In the genomic region with DNA sequence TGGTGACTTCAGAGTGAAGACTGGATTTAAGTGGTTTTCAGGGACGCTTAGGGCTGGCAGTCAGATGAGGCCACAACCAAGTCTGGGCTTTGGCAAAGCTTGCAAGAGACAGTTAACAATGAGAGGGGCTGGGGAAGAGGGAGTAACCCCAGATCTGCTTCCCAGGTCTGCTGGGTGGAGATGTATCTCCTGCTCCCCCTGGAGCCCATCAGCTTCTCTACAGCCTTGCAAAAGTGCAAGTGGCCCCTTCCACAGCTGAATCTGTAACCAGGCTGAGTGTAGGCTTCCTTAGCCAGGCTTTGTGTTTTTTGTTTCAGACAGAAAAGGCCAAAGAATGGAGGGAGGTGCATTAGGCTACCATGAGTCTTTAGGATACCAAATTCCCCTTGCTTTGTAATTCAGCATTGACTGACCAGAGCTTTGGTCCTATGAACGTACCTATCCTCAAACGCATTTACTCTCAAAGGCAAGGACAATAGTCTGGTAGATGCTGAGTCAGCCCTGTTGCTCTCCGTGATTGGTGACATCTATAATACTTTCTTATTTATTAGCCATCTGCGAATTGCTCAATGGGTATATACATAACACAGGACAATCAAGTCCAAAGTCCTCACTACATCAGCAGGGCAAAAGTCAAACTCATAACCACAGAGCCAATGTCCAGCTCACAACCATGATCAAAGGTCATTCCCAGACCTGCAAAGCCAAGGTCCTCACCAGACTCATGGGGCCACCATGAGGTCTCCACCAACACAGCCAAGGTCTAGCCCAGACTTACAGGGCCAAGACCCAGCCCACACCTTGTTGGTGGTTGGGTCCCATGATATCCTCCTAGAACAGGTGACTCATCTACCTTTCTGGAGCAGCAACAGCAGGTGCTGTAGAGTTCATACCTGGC, we compare ENCODE assay signal across 10 cellular contexts. TPM values are rescaled to one million over a fixed set of nuclear protein-coding genes. Genes with fewer than 3 reads are reported as not detected.
DNase-seq lines count a peak whose midpoint lies in the region; ATAC-seq and TF ChIP-seq lines count a peak whose summit lies in the region.
"Had no signal": no experiment of that assay in that cellular context is flagged by ENCODE, and none has a peak within 500 bp of the region (broad histone marks: within the 10 kb centered on the region; RNA-seq: fewer than 3 reads in every experiment).

No MANE protein-coding gene starts in this region.

- H3K4me3 ChIP-seq in mucosa of descending colon: no peak overlapping the region
- H3K4me3 ChIP-seq: upper lobe of left lung had no signal

- no peaks in the 10 kb centered on the region for H3K9me3 Mint-ChIP-seq in central memory CD8-positive, alpha-beta T cell

- H3K4me1 ChIP-seq in mucosa of descending colon (ENCODE audit: low read depth): no peaks in the 10 kb centered on the region

- DNase-seq in NCI-H510A treated with DMSO at 0.1 percent for 48 hours (lab: John Stamatoyannopoulos, UW) (peak; percentile 23), NCI-H510A (lab: John Stamatoyannopoulos, UW) (no peak), NCI-H1694 (lab: John Stamatoyannopoulos, UW) (peak; percentile 6), mucosa of descending colon (no peak), KG1 (lab: John Stamatoyannopoulos, UW) (no peak)
- DNase-seq in central memory CD8-positive, alpha-beta T cell (ENCODE audit: low spot score in 2 of 2): no peak

- no peak overlapping the region for H3K27ac Mint-ChIP-seq in central memory CD8-positive, alpha-beta T cell (ENCODE audit: low read depth)

- no peak for TF ChIP-seq CTCF in mucosa of descending colon (IDR thresholded peaks at IDR 0.05)

- peak; percentile 28 for ATAC-seq in central memory CD8-positive, alpha-beta T cell (replicated peaks; ENCODE audit: extremely low read depth, poor library complexity, severe bottlenecking)
- ATAC-seq in mucosa of descending colon (peak; percentile 90), HG02759 (IDR thresholded peaks at IDR 0.05; ENCODE audit: unreplicated experiment) (no peak), GM18502 (IDR thresholded peaks at IDR 0.05; ENCODE audit: poor library complexity, unreplicated experiment) (no peak)

- peaks cover 4% of the 10 kb centered on the region for H3K36me3 Mint-ChIP-seq in central memory CD8-positive, alpha-beta T cell (ENCODE audit: insufficient read depth)

- H3K36me3 ChIP-seq in mucosa of descending colon (ENCODE audit: low read depth): no peaks in the 10 kb centered on the region
- H3K36me3 ChIP-seq: upper lobe of left lung had no signal

- intact Hi-C loops in mucosa of descending colon (cut with DNase I, micrococcal nuclease): no loop called here

- H3K9me3 ChIP-seq in mucosa of descending colon: no peaks in the 10 kb centered on the region
- H3K9me3 ChIP-seq: upper lobe of left lung had no signal

- peaks cover 10% of the 10 kb centered on the region for H3K27me3 Mint-ChIP-seq in central memory CD8-positive, alpha-beta T cell

- H3K4me3 Mint-ChIP-seq in central memory CD8-positive, alpha-beta T cell: no peak overlapping the region

- H3K4me1 Mint-ChIP-seq in central memory CD8-positive, alpha-beta T cell: no peaks in the 10 kb centered on the region

RNA-seq across cellular contexts. Expression of a gene that starts 17.1 kb away (rescaled TPM):
- 1 to 10 TPM; 2.2 to 3.3 (median 3.0) TPM for total RNA-seq in mucosa of descending colon

RNA-seq across cellular contexts. Expression of a gene that starts 48.4 kb away (rescaled TPM):
- total RNA-seq in mucosa of descending colon: 100 to 1,000 TPM; 174 to 468 (median 368) TPM

RNA-seq across cellular contexts. Expression of a gene that starts 53.3 kb away (rescaled TPM):
- 10 to 100 TPM in 2 of 3 donors, 1 to 10 TPM in 1; 4.7 to 13.1 (median 10.4) TPM for total RNA-seq in mucosa of descending colon

RNA-seq across cellular contexts. Expression of a gene that starts 53.3 kb away (rescaled TPM):
- total RNA-seq in mucosa of descending colon: under 1 TPM in 1 of 3 donors, not detected in 2; 0.70 TPM
- total RNA-seq: mononuclear cell had no signal

Comparison
In these comparisons a context has a peak if more than half of its experiments do, and no peak if none do; other contexts are left out.
1. DNase-seq: peak in NCI-H510A treated with DMSO at 0.1 percent for 48 hours (single experiment) and NCI-H1694 (single experiment); none in NCI-H510A (single experiment), central memory CD8-positive, alpha-beta T cell (0 of 2), mucosa of descending colon (0 of 3) and KG1 (single experiment).
2. ATAC-seq: peak in central memory CD8-positive, alpha-beta T cell (single experiment) and mucosa of descending colon (single experiment); none in HG02759 (single experiment) and GM18502 (single experiment).